Comparison of ENCODE assay signal across 21 cellular contexts in genomic region chr13:71309905-71310304, GRCh38.
DNase-seq lines count a peak whose midpoint lies in the region; ATAC-seq and TF ChIP-seq lines count a peak whose summit lies in the region.
"Had no signal": no experiment of that assay in that cellular context is flagged by ENCODE, and none has a peak within 500 bp of the region (broad histone marks: within the 10 kb centered on the region; RNA-seq: fewer than 3 reads in every experiment).

No MANE protein-coding gene starts in this region.

- no peak overlapping the region for H2BK5ac ChIP-seq in IMR-90 (ENCODE audit: low read depth, low read length, poor library complexity, severe bottlenecking)

- intact Hi-C loops in mammary epithelial cell (cut with micrococcal nuclease) = no loop called here
- intact Hi-C loops in breast epithelium (cut with DNase I; ENCODE audit: low total_unique reads) = no loop called here
- intact Hi-C loops in IMR-90 (cut with micrococcal nuclease) = loop anchor here (10.0 kb wide), 1 partner anchor 1255 kb away; no protein-coding TSS in a partner anchor

- TF ChIP-seq POLR2A in breast epithelium (IDR thresholded peaks at IDR 0.05) (no peak), IMR-90 (IDR thresholded peaks at IDR 0.05; ENCODE audit: low read depth, low read length) (no peak)

- H4K20me1 ChIP-seq in mammary epithelial cell (ENCODE audit: insufficient read depth, low read length) = no peaks in the 10 kb centered on the region
- H4K20me1 ChIP-seq in IMR-90 (ENCODE audit: insufficient read depth, low read length) = no peaks in the 10 kb centered on the region
- H4K20me1 ChIP-seq: BLaER1 had no signal

- POLR2A ChIA-PET in IMR-90 (lab: Charles Lee; ENCODE audit: unreplicated experiment) = no interaction called here

- H3K9ac ChIP-seq in mammary epithelial cell (ENCODE audit: insufficient read depth, low read length) (no peak overlapping the region), IMR-90 (ENCODE audit: low read depth, low read length) (no peak overlapping the region), adipocyte (ENCODE audit: low read length) (no peak overlapping the region), skeletal muscle satellite cell (ENCODE audit: low read depth, low read length) (no peak overlapping the region)
- H3K9ac ChIP-seq: BLaER1 had no signal

- no peak overlapping the region for H4K91ac ChIP-seq in IMR-90 (ENCODE audit: insufficient read depth, low read depth, low read length)

- H3K18ac ChIP-seq in IMR-90 (ENCODE audit: low read depth, low read length) = no peak overlapping the region

- H4K8ac ChIP-seq in IMR-90 (ENCODE audit: low read depth in 2 of 2, low read length in 2 of 2) = no peak overlapping the region

- H4K5ac ChIP-seq in IMR-90 (ENCODE audit: low read depth, low read length) = no peak overlapping the region

- H3K14ac ChIP-seq in IMR-90 (replicated peaks; ENCODE audit: low read depth, low read length) = no peak overlapping the region

- H3K4me1 ChIP-seq in mammary epithelial cell (ENCODE audit: insufficient read depth, low read length) (no peaks in the 10 kb centered on the region), breast epithelium (no peaks in the 10 kb centered on the region), IMR-90 (ENCODE audit: control insufficient read depth, insufficient read depth, low read length) (no peaks in the 10 kb centered on the region), adipocyte (ENCODE audit: control insufficient read depth, insufficient read depth, low read length) (no peaks in the 10 kb centered on the region), skeletal muscle satellite cell (ENCODE audit: control insufficient read depth, insufficient read depth, low read length) (no peaks in the 10 kb centered on the region)
- H3K4me1 ChIP-seq: Peyer's patch had no signal

- no peaks in the 10 kb centered on the region for H3K79me1 ChIP-seq in IMR-90 (ENCODE audit: low read depth in 1 of 2, low read length in 2 of 2)

- H3K9me1 ChIP-seq in IMR-90 (ENCODE audit: insufficient read depth, low read length) = no peaks in the 10 kb centered on the region

- DNase-seq in mammary epithelial cell (no peak), breast epithelium (ENCODE audit: low spot score in 2 of 2) (no peak), IMR-90 (no peak), adipocyte (ENCODE audit: low read depth) (no peak), hippocampal formation (lab: John Stamatoyannopoulos, UW) (no peak), pons (ENCODE audit: low spot score) (no peak), NCI-H1105 (lab: John Stamatoyannopoulos, UW) (no peak)
- DNase-seq: 8988T, DMS 273 treated with DMSO at 0.1 percent for 48 hours, GF-D8, NCI-H1417, NCI-H187 treated with DMSO at 0.1 percent for 48 hours, NCI-H2171, NCI-H446 treated with DMSO at 0.1 percent for 48 hours, NCI-H748 treated with DMSO at 0.1 percent for 48 hours, Peyer's patch had no signal

- TF ChIP-seq CTCF in mammary epithelial cell (conservative IDR thresholded peaks at IDR 0.05 in 1 of 2, IDR thresholded peaks at IDR 0.05 in 1 of 2; ENCODE audit: extremely low read depth in 1 of 2, insufficient read depth in 1 of 2, low read depth in 1 of 2, low read length in 2 of 2) = no peak
- TF ChIP-seq CTCF in breast epithelium (IDR thresholded peaks at IDR 0.05) = no peak
- no peak for TF ChIP-seq CTCF in IMR-90 (conservative IDR thresholded peaks at IDR 0.05; ENCODE audit: low read depth, low read length)

- no peak overlapping the region for H3K4ac ChIP-seq in IMR-90 (ENCODE audit: low read depth, low read length)

- H3K79me2 ChIP-seq in mammary epithelial cell (ENCODE audit: insufficient read depth, low read length) = no peaks in the 10 kb centered on the region

- in situ Hi-C loops in mammary epithelial cell (cut with MboI; ENCODE audit: low sequenced_read_pairs in 2 of 2) = loop anchor here in 1 of 2 donors (25.0 kb wide), 1 partner anchor 677 kb away; no protein-coding TSS in a partner anchor
- in situ Hi-C loops in IMR-90 (cut with MboI; ENCODE audit: low sequenced_read_pairs) = loop anchor here (25.0 kb wide), 1 partner anchor 1252 kb away; no protein-coding TSS in a partner anchor

- H3K23ac ChIP-seq in IMR-90 (ENCODE audit: low read depth, low read length) = no peak overlapping the region

- H2AFZ ChIP-seq in mammary epithelial cell (ENCODE audit: low read depth, low read length) = no peak overlapping the region
- H2AFZ ChIP-seq in IMR-90 (replicated peaks; ENCODE audit: low read length, poor library complexity) = no peak overlapping the region
- H2AFZ ChIP-seq: GM23338 had no signal

- BruUV-seq in mammary epithelial cell (replicated peaks; lab: Mats Ljungman, UMichigan) (no TSS peak), IMR-90 (replicated peaks; lab: Mats Ljungman, UMichigan) (no TSS peak)

- no peak for TF ChIP-seq RAD21 in IMR-90 (IDR thresholded peaks at IDR 0.05; ENCODE audit: low read length)

- H2AK5ac ChIP-seq in IMR-90 (ENCODE audit: low read depth, low read length) = no peak overlapping the region

- no peaks in the 10 kb centered on the region for H3K27me3 ChIP-seq in mammary epithelial cell (ENCODE audit: insufficient read depth, low read length)
- no peaks in the 10 kb centered on the region for H3K27me3 ChIP-seq in breast epithelium
- no peaks in the 10 kb centered on the region for H3K27me3 ChIP-seq in IMR-90 (ENCODE audit: control insufficient read depth, insufficient read depth, low read length)
- no peaks in the 10 kb centered on the region for H3K27me3 ChIP-seq in adipocyte (replicated peaks; ENCODE audit: control insufficient read depth, insufficient read depth, low read length)
- H3K27me3 ChIP-seq in skeletal muscle satellite cell (ENCODE audit: control insufficient read depth, insufficient read depth, low read length) = no peaks in the 10 kb centered on the region
- H3K27me3 ChIP-seq: Peyer's patch had no signal

- no peak overlapping the region for H2AK9ac ChIP-seq in IMR-90 (replicated peaks; ENCODE audit: low read depth, low read length, poor library complexity)

- H2BK20ac ChIP-seq in IMR-90 (ENCODE audit: low read depth, low read length) = no peak overlapping the region

- no peak overlapping the region for H3K56ac ChIP-seq in IMR-90 (ENCODE audit: extremely low read depth, insufficient read depth, low read length)

- dilution Hi-C loops in mammary epithelial cell (cut with HindIII; ENCODE audit: low sequenced_read_pairs) (no loop called here), IMR-90 (cut with HindIII; ENCODE audit: low sequenced_read_pairs, unreplicated experiment) (no loop called here)

- no peaks in the 10 kb centered on the region for H3K36me3 ChIP-seq in mammary epithelial cell (ENCODE audit: insufficient read depth, low read length)
- H3K36me3 ChIP-seq in breast epithelium = no peaks in the 10 kb centered on the region
- H3K36me3 ChIP-seq in IMR-90 (ENCODE audit: control insufficient read depth, insufficient read depth, low read length) = no peaks in the 10 kb centered on the region
- H3K36me3 ChIP-seq in adipocyte (ENCODE audit: control insufficient read depth, insufficient read depth, low read length, severe bottlenecking) = no peaks in the 10 kb centered on the region
- H3K36me3 ChIP-seq in skeletal muscle satellite cell (ENCODE audit: insufficient read depth, low read length) = no peaks in the 10 kb centered on the region
- H3K36me3 ChIP-seq: BLaER1, Peyer's patch had no signal

- no peaks in the 10 kb centered on the region for H3K9me3 ChIP-seq in mammary epithelial cell (replicated peaks; ENCODE audit: insufficient read depth, low read length)
- H3K9me3 ChIP-seq in breast epithelium = no peaks in the 10 kb centered on the region
- H3K9me3 ChIP-seq in IMR-90 (ENCODE audit: control insufficient read depth, insufficient read depth, low read length) = no peaks in the 10 kb centered on the region
- no peaks in the 10 kb centered on the region for H3K9me3 ChIP-seq in adipocyte (ENCODE audit: control insufficient read depth, low read length)
- no peaks in the 10 kb centered on the region for H3K9me3 ChIP-seq in skeletal muscle satellite cell (replicated peaks; ENCODE audit: low read length)
- H3K9me3 ChIP-seq: BLaER1, Peyer's patch had no signal

- WGBS in mammary epithelial cell (ENCODE audit: low coverage, missing lambda C conversion rate) = 63% methylated on average over 4 of the region's 4 CpGs
- WGBS in IMR-90 (ENCODE audit: extremely low coverage in 2 of 2, insufficient read length in 1 of 2), 2 experiments = no CpG with 5 or more reads among the region's 4 CpGs

- no peak for ATAC-seq in IMR-90 (ENCODE audit: low read depth)
- ATAC-seq: GM23338, Right ventricle myocardium inferior had no signal

- CTCF ChIA-PET in mammary epithelial cell (lab: Charles Lee; ENCODE audit: low non-redundant PET) = no interaction called here
- CTCF ChIA-PET in IMR-90 (lab: Yijun Ruan, JAX) = no interaction called here

- H2BK15ac ChIP-seq in IMR-90 (ENCODE audit: low read depth, low read length) = no peak overlapping the region

- no peak overlapping the region for H3K27ac ChIP-seq in mammary epithelial cell (ENCODE audit: insufficient read depth, low read depth, low read length)
- no peak overlapping the region for H3K27ac ChIP-seq in breast epithelium
- H3K27ac ChIP-seq in IMR-90 (ENCODE audit: insufficient read depth, low read length) = no peak overlapping the region
- H3K27ac ChIP-seq: BLaER1, HL-60, Peyer's patch had no signal

- no peak overlapping the region for H3K4me3 ChIP-seq in mammary epithelial cell (replicated peaks in 1 of 3; ENCODE audit: insufficient read depth in 1 of 3, low read depth in 2 of 3, low read length in 3 of 3)
- no peak overlapping the region for H3K4me3 ChIP-seq in breast epithelium
- no peak overlapping the region for H3K4me3 ChIP-seq in IMR-90 (ENCODE audit: insufficient read depth, low read depth, low read length)
- H3K4me3 ChIP-seq in adipocyte (ENCODE audit: low read length) = peak overlapping the region; percentile 40
- no peak overlapping the region for H3K4me3 ChIP-seq in skeletal muscle satellite cell (ENCODE audit: low read length)
- H3K4me3 ChIP-seq: BLaER1, GM23338, Peyer's patch had no signal

- H3K4me2 ChIP-seq in mammary epithelial cell (ENCODE audit: insufficient read depth, low read depth, low read length) (peak overlapping the region; percentile 24), IMR-90 (ENCODE audit: low read depth, low read length) (peak overlapping the region; percentile 85; the same call in 1 of the 2 replicates), skeletal muscle satellite cell (ENCODE audit: low read length) (peak overlapping the region; percentile 47)
- H3K4me2 ChIP-seq: BLaER1, GM23338 had no signal

- no peak overlapping the region for H2BK120ac ChIP-seq in IMR-90 (ENCODE audit: low read depth, low read length)

TF ChIP-seq in IMR-90, 13 proteins besides CTCF, POLR2A, EP300 and RAD21 (continues in another document):
- TF ChIP-seq RCOR1 (IDR thresholded peaks at IDR 0.05; ENCODE audit: insufficient replicate concordance, low read length) (no peak), MAFK (IDR thresholded peaks at IDR 0.05; ENCODE audit: low read depth, low read length) (no peak), NFE2L2 (IDR thresholded peaks at IDR 0.05; ENCODE audit: low read depth, low read length) (no peak), CEBPB (IDR thresholded peaks at IDR 0.05; ENCODE audit: low read depth, low read length) (no peak)

Comparison
In these comparisons a context has a peak if more than half of its experiments do, and no peak if none do; other contexts are left out.
1. H3K4me2 ChIP-seq: peak in every context shown above with its lines; median percentile 85 in IMR-90; 47 in skeletal muscle satellite cell; 24 in mammary epithelial cell.